In genomic region chr19:45092747-45093678, GRCh38 we compare ENCODE assay signal across 8 cellular contexts.
DNase-seq lines count a peak whose midpoint lies in the region; ATAC-seq, FAIRE-seq and TF ChIP-seq lines count a peak whose summit lies in the region.

A gene with protein sequence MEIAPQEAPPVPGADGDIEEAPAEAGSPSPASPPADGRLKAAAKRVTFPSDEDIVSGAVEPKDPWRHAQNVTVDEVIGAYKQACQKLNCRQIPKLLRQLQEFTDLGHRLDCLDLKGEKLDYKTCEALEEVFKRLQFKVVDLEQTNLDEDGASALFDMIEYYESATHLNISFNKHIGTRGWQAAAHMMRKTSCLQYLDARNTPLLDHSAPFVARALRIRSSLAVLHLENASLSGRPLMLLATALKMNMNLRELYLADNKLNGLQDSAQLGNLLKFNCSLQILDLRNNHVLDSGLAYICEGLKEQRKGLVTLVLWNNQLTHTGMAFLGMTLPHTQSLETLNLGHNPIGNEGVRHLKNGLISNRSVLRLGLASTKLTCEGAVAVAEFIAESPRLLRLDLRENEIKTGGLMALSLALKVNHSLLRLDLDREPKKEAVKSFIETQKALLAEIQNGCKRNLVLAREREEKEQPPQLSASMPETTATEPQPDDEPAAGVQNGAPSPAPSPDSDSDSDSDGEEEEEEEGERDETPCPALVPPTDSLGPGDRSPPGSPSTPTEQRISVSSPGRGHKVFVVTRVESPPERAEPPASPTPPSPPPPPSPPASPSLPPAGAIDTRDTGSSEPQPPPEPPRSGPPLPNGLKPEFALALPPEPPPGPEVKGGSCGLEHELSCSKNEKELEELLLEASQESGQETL (plus strand): TSS chr19:45093179. CDS start chr19:45093326, 147 bp downstream.

- DNase-seq in AG04449 (ENCODE audit: low read depth, low spot score) (peak; percentile 69), NCI-H446 treated with DMSO at 0.1 percent for 48 hours (lab: John Stamatoyannopoulos, UW) (peak; percentile 87)
- peak; percentile 89 for DNase-seq in activated CD4-positive, CD25-positive, alpha-beta regulatory T cell treated with anti-CD3 and anti-CD28 coated beads, Interleukin-2, amount 50 U/mL, for 16 hours (ENCODE audit: low read depth, low spot score)
- peak; percentile 93 for DNase-seq in central memory CD4-positive, alpha-beta T cell
- peak; percentile 84 to 90 for DNase-seq in stimulated activated CD4-positive, alpha-beta T cell treated with anti-CD3 and anti-CD28 coated beads, Interleukin-12 subunit alpha, Interleukin-12 subunit beta, amount 100 ng/mL, for 24 hours (ENCODE audit: low read depth in 2 of 2)

- CTCF ChIA-PET in AG04449 (lab: Yijun Ruan, JAX), result interaction anchor here (0.7 to 5.1 kb wide), 10 partner anchors 14 to 187 kb away, joined by 3 to 37 read pairs (median 4); partner anchors contain the start of genes BLOC1S3, GEMIN7, TRAPPC6A and ZNF296

- peak; percentile 53 for TF ChIP-seq CTCF in AG04449 (IDR thresholded peaks at IDR 0.05; ENCODE audit: insufficient read depth, low read length, missing control alignments)

- peak; percentile 81 for FAIRE-seq in islet of Langerhans (lab: Jason Lieb, UNC)

- POLR2A ChIA-PET in AG04449 (lab: Yijun Ruan, JAX), result interaction anchor here (0.6 to 2.3 kb wide), 6 partner anchors 14 to 309 kb away, joined by 3 to 16 read pairs (median 4); partner anchors contain the start of genes BLOC1S3, GEMIN7 and TRAPPC6A

- peak; percentile 62 for ATAC-seq in GM18907 (IDR thresholded peaks at IDR 0.05; ENCODE audit: unreplicated experiment)
- ATAC-seq in HG03280 (IDR thresholded peaks at IDR 0.05; ENCODE audit: unreplicated experiment), result peak; percentile 61

- H3K4me3 ChIP-seq in AG04449 (ENCODE audit: low read depth, low read length), result peak within 1 kb of the TSS; percentile 92

Comparison
In these comparisons a context has a peak if more than half of its experiments do, and no peak if none do; other contexts are left out.
1. Peak in every context shown above with its lines: DNase-seq, ATAC-seq and H3K4me3 ChIP-seq.